ENCODE assay signal across 9 cellular contexts in genomic region chr7:131076032-131076431, GRCh38.
A peak's percentile ranks its signal among the peaks of the same experiment; 100 is the strongest.
DNase-seq lines count a peak whose midpoint lies in the region; ATAC-seq, FAIRE-seq and TF ChIP-seq lines count a peak whose summit lies in the region.
"Had no signal": no experiment of that assay in that cellular context is flagged by ENCODE, and none has a peak within 500 bp of the region (broad histone marks: within the 10 kb centered on the region; RNA-seq: fewer than 3 reads in every experiment).

No MANE protein-coding gene starts in this region.

- no peaks in the 10 kb centered on the region for H4K20me1 ChIP-seq in mammary epithelial cell (ENCODE audit: insufficient read depth, low read length)

- no peak overlapping the region for H2BK120ac ChIP-seq in trophoblast cell (ENCODE audit: insufficient read depth, low read length, poor library complexity)

- H3K36me3 Mint-ChIP-seq in nephron progenitor cell (ENCODE audit: low read depth) = peaks cover 5% of the 10 kb centered on the region

- H3K4me1 ChIP-seq in mammary epithelial cell (ENCODE audit: insufficient read depth, low read length) (peaks cover 29% of the 10 kb centered on the region), trophoblast cell (ENCODE audit: control insufficient read depth in 1 of 2, insufficient read depth in 2 of 2, low read length in 2 of 2) (peaks cover 2% of the 10 kb centered on the region in 2 experiments)

- H3K14ac ChIP-seq in trophoblast cell (ENCODE audit: low read length) = no peak overlapping the region

- no peak overlapping the region for H4K91ac ChIP-seq in trophoblast cell (ENCODE audit: low read depth, low read length)

- no peak for TF ChIP-seq CTCF in mammary epithelial cell (conservative IDR thresholded peaks at IDR 0.05 in 1 of 2, IDR thresholded peaks at IDR 0.05 in 1 of 2; ENCODE audit: extremely low read depth in 1 of 2, insufficient read depth in 1 of 2, low read depth in 1 of 2, low read length in 2 of 2)
- TF ChIP-seq CTCF in nephron progenitor cell (IDR thresholded peaks at IDR 0.05) = no peak

- dilution Hi-C loops in mammary epithelial cell (cut with HindIII; ENCODE audit: low sequenced_read_pairs) = no loop called here

- H3K4me3 ChIP-seq in mammary epithelial cell (replicated peaks in 1 of 3; ENCODE audit: insufficient read depth in 1 of 3, low read depth in 2 of 3, low read length in 3 of 3) (peak overlapping the region in 1 of 3 experiments; percentile 4), trophoblast cell (ENCODE audit: low read depth, low read length) (no peak overlapping the region)
- H3K4me3 ChIP-seq: gastroesophageal sphincter had no signal

- peaks cover 4% of the 10 kb centered on the region for H3K4me1 Mint-ChIP-seq in nephron progenitor cell

- H2BK12ac ChIP-seq in trophoblast cell (ENCODE audit: low read length) = no peak overlapping the region

- peak overlapping the region; percentile 44 for H2AFZ ChIP-seq in mammary epithelial cell (ENCODE audit: low read depth, low read length)
- H2AFZ ChIP-seq in trophoblast cell (ENCODE audit: insufficient read depth, low read length, poor library complexity) = no peak overlapping the region

- H3K9me3 ChIP-seq in mammary epithelial cell (replicated peaks; ENCODE audit: insufficient read depth, low read length) (no peaks in the 10 kb centered on the region), trophoblast cell (ENCODE audit: insufficient read depth, low read depth, low read length) (no peaks in the 10 kb centered on the region)
- H3K9me3 ChIP-seq: gastroesophageal sphincter had no signal

- H3K27me3 Mint-ChIP-seq in nephron progenitor cell (ENCODE audit: low read depth, poor library complexity) = no peaks in the 10 kb centered on the region

- peak overlapping the region; percentile 8 for H3K27ac Mint-ChIP-seq in nephron progenitor cell

- H3K4ac ChIP-seq in trophoblast cell (ENCODE audit: low read depth, low read length) = no peak overlapping the region

- no TSS peak for BruUV-seq in mammary epithelial cell (replicated peaks; lab: Mats Ljungman, UMichigan)

- no peak overlapping the region for H3K18ac ChIP-seq in trophoblast cell (ENCODE audit: low read length)

- DNase-seq in AG20443 (ENCODE audit: low spot score) (peak; percentile 37), HTR-8/SVneo (ENCODE audit: insufficient read length, low spot score) (peak; percentile 18), mammary epithelial cell (peak; percentile 75), nephron progenitor cell (no peak), trophoblast cell (no peak), germinal center (ENCODE audit: low spot score) (no peak)
- no peak for DNase-seq in activated CD8-positive, alpha-beta memory T cell treated with anti-CD3 and anti-CD28 coated beads, Interleukin-2, amount 50 U/mL, for 4 hours

- H3K27me3 ChIP-seq in mammary epithelial cell (ENCODE audit: insufficient read depth, low read length) (no peaks in the 10 kb centered on the region), trophoblast cell (ENCODE audit: insufficient read depth, low read length) (no peaks in the 10 kb centered on the region)
- H3K27me3 ChIP-seq: gastroesophageal sphincter had no signal

- H3K27ac ChIP-seq in mammary epithelial cell (ENCODE audit: insufficient read depth, low read depth, low read length) = peak overlapping the region; percentile 67
- H3K27ac ChIP-seq in trophoblast cell (ENCODE audit: low read depth, low read length) = no peak overlapping the region

- FAIRE-seq in HTR-8/SVneo (lab: Jason Lieb, UNC) = no peak

- CTCF ChIA-PET in mammary epithelial cell (lab: Charles Lee; ENCODE audit: low non-redundant PET) = interaction anchor here (0.8 kb wide), 1 partner anchor 227 kb away, joined by 3 read pairs; no protein-coding TSS in a partner anchor

- no peak overlapping the region for H3K4me3 Mint-ChIP-seq in nephron progenitor cell

- H2BK5ac ChIP-seq in trophoblast cell (ENCODE audit: low read depth, low read length, poor library complexity) = no peak overlapping the region

- in situ Hi-C loops in mammary epithelial cell (cut with MboI; ENCODE audit: low sequenced_read_pairs in 2 of 2) = loop anchor here in 1 of 2 donors (25.0 kb wide), 1 partner anchor 236 kb away; no protein-coding TSS in a partner anchor

- H3K79me1 ChIP-seq in trophoblast cell (ENCODE audit: low read length) = no peaks in the 10 kb centered on the region

- H3K4me2 ChIP-seq in mammary epithelial cell (ENCODE audit: insufficient read depth, low read depth, low read length) (peak overlapping the region; percentile 72), trophoblast cell (ENCODE audit: low read length) (no peak overlapping the region)

- 0% methylated on average over 3 of the region's 3 CpGs for WGBS in mammary epithelial cell (ENCODE audit: low coverage, missing lambda C conversion rate)
- WGBS in trophoblast cell (ENCODE audit: extremely low coverage, insufficient coverage, insufficient read length) = no CpG with 5 or more reads among the region's 3 CpGs

- intact Hi-C loops in mammary epithelial cell (cut with micrococcal nuclease) = loop anchor here (2.0 kb wide), 2 partner anchors 31 to 113 kb away; no protein-coding TSS in a partner anchor

- no peaks in the 10 kb centered on the region for H3K9me3 Mint-ChIP-seq in nephron progenitor cell

- H3K23ac ChIP-seq in trophoblast cell (ENCODE audit: low read length) = no peak overlapping the region

- ATAC-seq in GM18519 (IDR thresholded peaks at IDR 0.05; ENCODE audit: low FRiP score, unreplicated experiment) = no peak
- ATAC-seq: gastroesophageal sphincter had no signal

- H2AK5ac ChIP-seq in trophoblast cell (ENCODE audit: low read length) = no peak overlapping the region

- H4K12ac ChIP-seq in trophoblast cell (ENCODE audit: low read depth, low read length) = no peak overlapping the region

- H4K8ac ChIP-seq in trophoblast cell (ENCODE audit: low read depth, low read length) = no peak overlapping the region

- H3K79me2 ChIP-seq in mammary epithelial cell (ENCODE audit: insufficient read depth, low read length) (peaks cover 71% of the 10 kb centered on the region), trophoblast cell (ENCODE audit: control insufficient read depth, insufficient read depth, low read length, poor library complexity) (no peaks in the 10 kb centered on the region)

- H3K36me3 ChIP-seq in mammary epithelial cell (ENCODE audit: insufficient read depth, low read length) (no peaks in the 10 kb centered on the region), trophoblast cell (ENCODE audit: control insufficient read depth in 1 of 2, insufficient read depth in 2 of 2, low read length in 2 of 2) (no peaks in the 10 kb centered on the region)

- H3K9ac ChIP-seq in mammary epithelial cell (ENCODE audit: insufficient read depth, low read length) (no peak overlapping the region), trophoblast cell (ENCODE audit: low read length) (no peak overlapping the region)

Comparison
In these comparisons a context has a peak if more than half of its experiments do, and no peak if none do; other contexts are left out.
1. DNase-seq: peak in AG20443 (single experiment), HTR-8/SVneo (single experiment) and mammary epithelial cell (single experiment); none in nephron progenitor cell (single experiment), trophoblast cell (0 of 2), germinal center (single experiment) and activated CD8-positive, alpha-beta memory T cell treated with anti-CD3 and anti-CD28 coated beads, Interleukin-2, amount 50 U/mL, for 4 hours (single experiment).